In the genomic region with DNA sequence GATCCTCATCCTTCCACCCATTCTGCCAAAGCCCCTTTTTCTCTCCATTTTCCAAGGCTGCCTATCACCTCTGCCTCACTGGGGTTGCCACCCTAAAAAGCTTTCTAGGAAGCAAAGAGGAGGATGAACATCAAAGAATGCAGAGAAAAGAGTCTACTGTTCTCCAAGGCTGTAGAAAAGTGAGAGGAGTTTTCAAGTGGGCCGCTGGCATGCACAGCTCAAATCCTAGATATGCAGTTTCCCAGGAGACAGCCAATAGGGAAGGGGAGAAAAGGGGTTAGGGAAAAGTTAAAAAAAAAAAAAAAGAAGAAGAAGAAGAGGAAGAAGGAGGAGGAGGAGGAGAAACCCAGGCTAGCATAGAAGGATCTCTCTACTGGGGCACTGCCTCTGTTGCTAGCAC, we compare ENCODE assay signal across 11 cellular contexts. TPM values are rescaled to one million over a fixed set of nuclear protein-coding genes. Genes with fewer than 3 reads are reported as not detected.
DNase-seq lines count a peak whose midpoint lies in the region; ATAC-seq and TF ChIP-seq lines count a peak whose summit lies in the region.
"Had no signal": no experiment of that assay in that cellular context is flagged by ENCODE, and none has a peak within 500 bp of the region (broad histone marks: within the 10 kb centered on the region; RNA-seq: fewer than 3 reads in every experiment).

No MANE protein-coding gene starts in this region.

- H3K4me1 ChIP-seq in left ventricle myocardium inferior (no peaks in the 10 kb centered on the region), right cardiac atrium (ENCODE audit: control insufficient read depth, insufficient read depth, low read length) (peaks cover 6% of the 10 kb centered on the region), lower lobe of right lung (peaks cover 33% of the 10 kb centered on the region), upper lobe of left lung (peaks cover 19 to 54% (median 34%) of the 10 kb centered on the region in 4 donors), ovary (ENCODE audit: insufficient read depth) (no peaks in the 10 kb centered on the region)

- peaks cover 68% of the 10 kb centered on the region for H3K36me3 Mint-ChIP-seq in activated B cell treated with CpG ODN at 0.5 μM for 24 hours (ENCODE audit: low read depth)

- H3K4me3 ChIP-seq in left ventricle myocardium inferior (peak overlapping the region; percentile 45), right cardiac atrium (ENCODE audit: low read length) (no peak overlapping the region), lower lobe of right lung (peak overlapping the region; percentile 57), upper lobe of left lung (peak overlapping the region in 3 of 4 donors; percentile 45 to 47 (median 46)), ovary (no peak overlapping the region)
- H3K4me3 ChIP-seq: SJSA1 had no signal

- peak overlapping the region; percentile 98 for H3K27ac Mint-ChIP-seq in activated B cell treated with CpG ODN at 0.5 μM for 24 hours

- peak overlapping the region; percentile 100 for H3K4me3 Mint-ChIP-seq in activated B cell treated with CpG ODN at 0.5 μM for 24 hours

- H3K36me3 ChIP-seq in left ventricle myocardium inferior (no peaks in the 10 kb centered on the region), lower lobe of right lung (no peaks in the 10 kb centered on the region), upper lobe of left lung (no peaks in the 10 kb centered on the region), ovary (no peaks in the 10 kb centered on the region)
- H3K36me3 ChIP-seq: SJSA1 had no signal

- CTCF ChIA-PET in activated B cell treated with CpG ODN at 0.5 μM for 24 hours (lab: Charles Lee) = interaction anchor here (0.9 to 3.9 kb wide), 6 partner anchors 12 to 132 kb away, joined by 4 to 22 read pairs (median 6); a partner anchor contains a TSS

- H3K9me3 ChIP-seq in left ventricle myocardium inferior (replicated peaks) (no peaks in the 10 kb centered on the region), right cardiac atrium (ENCODE audit: control insufficient read depth, low read length) (no peaks in the 10 kb centered on the region), lower lobe of right lung (no peaks in the 10 kb centered on the region), upper lobe of left lung (no peaks in the 10 kb centered on the region), ovary (no peaks in the 10 kb centered on the region)
- H3K9me3 ChIP-seq: SJSA1 had no signal

- H3K27ac ChIP-seq in left ventricle myocardium inferior (replicated peaks) (no peak overlapping the region), right cardiac atrium (ENCODE audit: low read length) (no peak overlapping the region), lower lobe of right lung (peak overlapping the region; percentile 77), upper lobe of left lung (peak overlapping the region; percentile 63 to 90 (median 80)), ovary (no peak overlapping the region)
- H3K27ac ChIP-seq: SJSA1 had no signal

- POLR2A ChIA-PET in activated B cell treated with CpG ODN at 0.5 μM for 24 hours (lab: Charles Lee) = interaction anchor here (0.7 to 12.3 kb wide), 16 partner anchors 9 to 1391 kb away, joined by 3 to 356 read pairs (median 6); a partner anchor contains a TSS

- intact Hi-C loops in left ventricle myocardium inferior (cut with micrococcal nuclease) = no loop called here
- intact Hi-C loops in right cardiac atrium (cut with DNase I) = no loop called here
- intact Hi-C loops in activated B cell treated with CpG ODN at 0.5 μM for 24 hours (cut with micrococcal nuclease) = loop anchor here (1.0 to 5.0 kb wide), 6 partner anchors 7 to 129 kb away; no protein-coding TSS in a partner anchor
- intact Hi-C loops in lower lobe of right lung (cut with DNase I) = no loop called here
- intact Hi-C loops in ovary (cut with DNase I) = no loop called here

- H3K27me3 Mint-ChIP-seq in activated B cell treated with CpG ODN at 0.5 μM for 24 hours = no peaks in the 10 kb centered on the region

- H3K4me1 Mint-ChIP-seq in activated B cell treated with CpG ODN at 0.5 μM for 24 hours = peaks cover 86% of the 10 kb centered on the region

- no peak for ATAC-seq in right cardiac atrium
- ATAC-seq in activated B cell treated with CpG ODN at 0.5 μM for 24 hours (ENCODE audit: low read depth) = no peak
- peak in 1 of 2 donors; percentile 28 for ATAC-seq in lower lobe of right lung
- no peak for ATAC-seq in upper lobe of left lung (ENCODE audit: low FRiP score in 2 of 2)

- H3K27me3 ChIP-seq in left ventricle myocardium inferior (ENCODE audit: low read depth) = peaks cover 22% of the 10 kb centered on the region
- no peaks in the 10 kb centered on the region for H3K27me3 ChIP-seq in right cardiac atrium (ENCODE audit: control insufficient read depth, insufficient read depth)
- H3K27me3 ChIP-seq in lower lobe of right lung (ENCODE audit: low read depth) = no peaks in the 10 kb centered on the region
- no peaks in the 10 kb centered on the region for H3K27me3 ChIP-seq in upper lobe of left lung
- no peaks in the 10 kb centered on the region for H3K27me3 ChIP-seq in ovary
- H3K27me3 ChIP-seq: SJSA1 had no signal

- DNase-seq in left ventricle myocardium inferior (no peak), right cardiac atrium (no peak), activated B cell treated with CpG ODN at 0.5 μM for 24 hours (no peak), lower lobe of right lung (no peak), upper lobe of left lung (no peak), COLO829 (ENCODE audit: low spot score) (no peak), ovary (no peak)
- no peak for DNase-seq in stimulated activated naive CD4-positive, alpha-beta T cell treated with Interleukin-2 at 50 U/mL for 16 hours (lab: John Stamatoyannopoulos, UW)
- DNase-seq: NCI-H2171 had no signal

- TF ChIP-seq POLR2A in upper lobe of left lung (IDR thresholded peaks at IDR 0.05) (no peak), ovary (IDR thresholded peaks at IDR 0.05) (no peak)

- no peak for TF ChIP-seq CTCF in left ventricle myocardium inferior (IDR thresholded peaks at IDR 0.05; ENCODE audit: borderline replicate concordance)
- no peak for TF ChIP-seq CTCF in activated B cell treated with CpG ODN at 0.5 μM for 24 hours (IDR thresholded peaks at IDR 0.05)
- TF ChIP-seq CTCF in lower lobe of right lung (IDR thresholded peaks at IDR 0.05) = no peak
- no peak for TF ChIP-seq CTCF in upper lobe of left lung (IDR thresholded peaks at IDR 0.05)
- TF ChIP-seq CTCF in ovary (IDR thresholded peaks at IDR 0.05) = no peak

- no peak for TF ChIP-seq EP300 in upper lobe of left lung (IDR thresholded peaks at IDR 0.05)
- no peak for TF ChIP-seq EP300 in ovary (IDR thresholded peaks at IDR 0.05)

- no peaks in the 10 kb centered on the region for H3K9me3 Mint-ChIP-seq in activated B cell treated with CpG ODN at 0.5 μM for 24 hours

- WGBS in right cardiac atrium = 51% methylated on average over 1 of the region's 1 CpG
- WGBS in upper lobe of left lung, 2 donors = 35 to 58% methylated on average over 1 of the region's 1 CpG
- 60 to 65% (median 64%) methylated on average over 1 of the region's 1 CpG for WGBS in ovary, 3 donors

RNA-seq across cellular contexts. Expression of a gene that starts 0.7 kb away (rescaled TPM):
- 0.93 TPM for total RNA-seq in left ventricle myocardium inferior
- 1 to 10 TPM in 1 of 4 donors, under 1 TPM in 2, not detected in 1; 0.53 to 3.0 (median 0.54) TPM for total RNA-seq in right cardiac atrium
- 0.91 TPM for polyA plus RNA-seq in right cardiac atrium
- total RNA-seq in activated B cell treated with CpG ODN at 0.5 μM for 24 hours = 160 and 171 TPM in 2 replicates
- total RNA-seq in lower lobe of right lung = 6.7 TPM
- 10 to 100 TPM in 5 of 6 donors, 1 to 10 TPM in 1; 5.4 to 25.1 (median 10.8) TPM for total RNA-seq in upper lobe of left lung
- total RNA-seq in ovary = 1 to 10 TPM in 3 of 7 donors, under 1 TPM in 4; 0.45 to 1.7 (median 0.69) TPM
- 1 to 10 TPM in 1 of 2 donors, under 1 TPM in 1; 0.67 to 1.5 TPM for polyA plus RNA-seq in ovary
- total RNA-seq: HT1080, SJSA1 had no signal

RNA-seq across cellular contexts. Expression of a gene that starts 55.5 kb away (rescaled TPM):
- 3.2 TPM for total RNA-seq in left ventricle myocardium inferior
- total RNA-seq in right cardiac atrium = 1 to 10 TPM; 4.1 to 8.1 (median 6.3) TPM
- 1.3 TPM for polyA plus RNA-seq in right cardiac atrium
- 11.7 and 12.5 TPM in 2 replicates for total RNA-seq in activated B cell treated with CpG ODN at 0.5 μM for 24 hours
- total RNA-seq in lower lobe of right lung = 42.4 TPM
- total RNA-seq in upper lobe of left lung = 10 to 100 TPM; 19.4 to 41.3 (median 31.8) TPM
- 10 to 100 TPM in 1 of 7 donors, 1 to 10 TPM in 6; 1.5 to 18.4 (median 4.4) TPM for total RNA-seq in ovary
- 1 to 10 TPM; 2.1 to 7.2 TPM for polyA plus RNA-seq in ovary

Comparison
In these comparisons a context has a peak if more than half of its experiments do, and no peak if none do; other contexts are left out.
1. H3K4me3 ChIP-seq: peak in left ventricle myocardium inferior (single experiment), lower lobe of right lung (single experiment) and upper lobe of left lung (3 of 4); none in right cardiac atrium (single experiment) and ovary (single experiment).
2. H3K27ac ChIP-seq: peak in lower lobe of right lung (single experiment) and upper lobe of left lung (4 of 4); none in left ventricle myocardium inferior (single experiment), right cardiac atrium (single experiment) and ovary (0 of 2).